In the genomic region with DNA sequence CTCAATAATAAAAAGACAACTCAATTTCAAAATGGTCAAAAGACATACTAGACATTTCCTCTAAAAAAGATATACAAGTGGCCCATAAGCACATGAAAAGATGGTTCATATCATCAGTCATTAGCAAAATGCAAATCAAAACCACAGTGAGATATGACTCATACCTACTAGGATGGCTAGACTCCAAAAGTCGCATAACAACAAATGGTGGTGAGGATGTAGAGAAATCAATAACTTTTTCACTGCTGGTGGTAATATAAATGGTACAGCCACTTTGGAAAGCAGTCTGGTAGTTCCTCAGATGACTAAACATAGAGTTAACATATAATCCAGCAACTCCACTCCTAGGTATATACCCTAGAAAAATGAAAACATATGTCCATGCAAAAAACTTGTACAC, we compare ENCODE assay signal across 17 cellular contexts.
DNase-seq lines count a peak whose midpoint lies in the region; ATAC-seq and TF ChIP-seq lines count a peak whose summit lies in the region.
"Had no signal": no experiment of that assay in that cellular context is flagged by ENCODE, and none has a peak within 500 bp of the region (broad histone marks: within the 10 kb centered on the region; RNA-seq: fewer than 3 reads in every experiment).

No MANE protein-coding gene starts in this region.

- DNase-seq in astrocyte of the spinal cord (ENCODE audit: low read depth, low spot score): peak; percentile 39
- no peak for DNase-seq in GM10266 (ENCODE audit: extremely low spot score)
- DNase-seq in DMS153 (lab: John Stamatoyannopoulos, UW): no peak
- no peak for DNase-seq in UCSD-AML1 (lab: John Stamatoyannopoulos, UW; ENCODE audit: unreplicated experiment)
- no peak for DNase-seq in NCI-H748 treated with DMSO at 0.1 percent for 48 hours (lab: John Stamatoyannopoulos, UW)
- DNase-seq: activated naive CD4-positive, alpha-beta T cell treated with anti-CD3 and anti-CD28 coated beads for 36 hours; hypothalamus; left ventricle myocardium inferior; naive thymus-derived CD8-positive, alpha-beta T cell; NCI-H187 treated with DMSO at 0.1 percent for 48 hours; NK-92 treated with Interleukin-12 subunit alpha and Interleukin-12 subunit beta, amount 100 ng/mL, for 24 hours had no signal

- H3K4me3 ChIP-seq in astrocyte of the spinal cord (ENCODE audit: low read depth, low read length): no peak overlapping the region
- H3K4me3 ChIP-seq: left ventricle myocardium inferior, SJSA1, vagina had no signal

- ATAC-seq in GM18517 (IDR thresholded peaks at IDR 0.05; ENCODE audit: unreplicated experiment): peak; percentile 77
- peak; percentile 74 for ATAC-seq in GM21786 (IDR thresholded peaks at IDR 0.05; ENCODE audit: unreplicated experiment)
- peak; percentile 86 for ATAC-seq in HG03342 (IDR thresholded peaks at IDR 0.05; ENCODE audit: unreplicated experiment)
- ATAC-seq: naive thymus-derived CD8-positive, alpha-beta T cell; stimulated activated effector memory CD8-positive, alpha-beta T cell treated with anti-CD3 and anti-CD28 coated beads, Interleukin-12 subunit alpha, Interleukin-12 subunit beta, amount 100 ng/mL, for 72 hours had no signal

- no peak for TF ChIP-seq CTCF in astrocyte of the spinal cord (IDR thresholded peaks at IDR 0.05; ENCODE audit: low read depth, low read length)
- no peak for TF ChIP-seq CTCF in GM10266 (IDR thresholded peaks at IDR 0.05; ENCODE audit: control insufficient read depth, insufficient read depth, low read depth, missing control alignments)

- in situ Hi-C loops in astrocyte of the spinal cord (cut with HindIII; ENCODE audit: low sequenced_read_pairs): no loop called here
